Comparison of ENCODE assay signal across 16 cellular contexts in the genomic region with DNA sequence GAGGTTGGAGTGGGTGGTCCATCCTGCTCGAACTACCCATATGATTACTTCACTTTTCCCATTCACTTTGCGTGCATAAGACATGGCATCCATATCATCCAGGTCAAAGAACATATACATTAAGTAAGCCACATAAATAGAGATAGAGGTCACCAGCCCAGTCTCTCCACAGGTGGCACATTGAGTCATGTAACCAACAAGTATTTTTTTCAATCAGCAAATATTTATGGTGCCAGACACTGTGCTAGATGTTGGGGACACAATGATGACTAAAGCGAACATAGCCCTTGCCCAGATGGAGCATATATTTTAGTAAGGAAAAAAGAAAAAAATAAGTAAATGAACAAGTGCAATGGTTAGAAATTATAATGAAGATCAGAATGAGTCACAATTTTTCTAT.
DNase-seq lines count a peak whose midpoint lies in the region; ATAC-seq and TF ChIP-seq lines count a peak whose summit lies in the region.
"Had no signal": no experiment of that assay in that cellular context is flagged by ENCODE, and none has a peak within 500 bp of the region (broad histone marks: within the 10 kb centered on the region; RNA-seq: fewer than 3 reads in every experiment).

No MANE protein-coding gene starts in this region.

- no peak for TF ChIP-seq POLR2A in transverse colon (IDR thresholded peaks at IDR 0.05)

- no peak overlapping the region for H3K4me3 ChIP-seq in left ventricle myocardium inferior
- no peak overlapping the region for H3K4me3 ChIP-seq in right cardiac atrium (ENCODE audit: low read length)
- no peak overlapping the region for H3K4me3 ChIP-seq in ascending aorta
- no peak overlapping the region for H3K4me3 ChIP-seq in transverse colon

- no peak for DNase-seq in left ventricle myocardium inferior
- no peak for DNase-seq in right cardiac atrium
- DNase-seq in ascending aorta (ENCODE audit: low spot score in 2 of 2) = no peak
- DNase-seq in stimulated activated naive CD8-positive, alpha-beta T cell treated with anti-CD3 and anti-CD28 coated beads, Interleukin-15, Interleukin-2, amounts not matched to agents 100 U/mL and 50 U/mL, for 24 hours = no peak
- no peak for DNase-seq in transverse colon
- DNase-seq: C1 segment of cervical spinal cord, COR-L47, GOT3, KBM-7, NCI-H1105, NCI-H1694 treated with DMSO at 0.1 percent for 48 hours, NCI-H748 treated with DMSO at 0.1 percent for 48 hours had no signal

- in situ Hi-C loops in transverse colon (cut with MboI; ENCODE audit: low pct_ligation_motif_present in 1 of 4, low pct_unique_long_range_greater_than_20kb in 1 of 4, low sequenced_read_pairs in 3 of 4) = no loop called here

- H3K36me3 ChIP-seq in left ventricle myocardium inferior (no peaks in the 10 kb centered on the region), ascending aorta (no peaks in the 10 kb centered on the region), transverse colon (no peaks in the 10 kb centered on the region)

- WGBS in right cardiac atrium = 97% methylated on average over 3 of the region's 3 CpGs
- WGBS in transverse colon (ENCODE audit: low coverage in 1 of 2), 2 donors = 89 to 100% methylated on average over 3 of the region's 3 CpGs

- intact Hi-C loops in left ventricle myocardium inferior (cut with micrococcal nuclease) (no loop called here), right cardiac atrium (cut with DNase I) (loop anchor here in 2 of 4 donors (5.0 kb wide), 1 partner anchor 44 kb away; no protein-coding TSS in a partner anchor), ascending aorta (cut with DNase I) (loop anchor here (5.0 kb wide), 4 partner anchors 84 to 146 kb away; a partner anchor contains a TSS), transverse colon (cut with DNase I; ENCODE audit: low total_unique reads) (no loop called here)

- no peak for TF ChIP-seq EP300 in transverse colon (IDR thresholded peaks at IDR 0.05; ENCODE audit: low read depth)

- H3K9me3 ChIP-seq in left ventricle myocardium inferior (replicated peaks) (no peaks in the 10 kb centered on the region), right cardiac atrium (ENCODE audit: control insufficient read depth, low read length) (no peaks in the 10 kb centered on the region), ascending aorta (no peaks in the 10 kb centered on the region), transverse colon (no peaks in the 10 kb centered on the region)

- H3K27ac ChIP-seq in left ventricle myocardium inferior (replicated peaks) (peak overlapping the region; percentile 84), right cardiac atrium (ENCODE audit: low read length) (no peak overlapping the region), ascending aorta (peak overlapping the region; percentile 81 to 86), transverse colon (no peak overlapping the region)
- H3K27ac ChIP-seq: HL-60 had no signal

- ATAC-seq in right cardiac atrium = no peak
- ATAC-seq in stimulated activated naive CD8-positive, alpha-beta T cell treated with anti-CD3 and anti-CD28 coated beads, Interleukin-15, Interleukin-2, amounts not matched to agents 100 U/mL and 50 U/mL, for 24 hours = peak; percentile 36
- ATAC-seq in HG03097 (IDR thresholded peaks at IDR 0.05; ENCODE audit: low FRiP score, unreplicated experiment) = no peak
- no peak for ATAC-seq in GM18870 (IDR thresholded peaks at IDR 0.05; ENCODE audit: unreplicated experiment)
- ATAC-seq in GM18519 (IDR thresholded peaks at IDR 0.05; ENCODE audit: low FRiP score, unreplicated experiment) = no peak

- TF ChIP-seq CTCF in left ventricle myocardium inferior (IDR thresholded peaks at IDR 0.05; ENCODE audit: borderline replicate concordance) = no peak
- TF ChIP-seq CTCF in ascending aorta (IDR thresholded peaks at IDR 0.05) = no peak
- no peak for TF ChIP-seq CTCF in transverse colon (IDR thresholded peaks at IDR 0.05)

- H3K27me3 ChIP-seq in left ventricle myocardium inferior (ENCODE audit: low read depth) (no peaks in the 10 kb centered on the region), right cardiac atrium (ENCODE audit: control insufficient read depth, insufficient read depth) (no peaks in the 10 kb centered on the region), ascending aorta (no peaks in the 10 kb centered on the region), transverse colon (no peaks in the 10 kb centered on the region)

- peaks cover 71% of the 10 kb centered on the region for H3K4me1 ChIP-seq in left ventricle myocardium inferior
- peaks cover 19% of the 10 kb centered on the region for H3K4me1 ChIP-seq in right cardiac atrium (ENCODE audit: control insufficient read depth, insufficient read depth, low read length)
- peaks cover 18 to 52% of the 10 kb centered on the region in 2 donors for H3K4me1 ChIP-seq in ascending aorta
- H3K4me1 ChIP-seq in transverse colon = peaks cover 0 to 27% (median 2%) of the 10 kb centered on the region in 4 donors

Comparison
In these comparisons a context has a peak if more than half of its experiments do, and no peak if none do; other contexts are left out.
1. H3K27ac ChIP-seq: peak in left ventricle myocardium inferior (single experiment) and ascending aorta (2 of 2); none in right cardiac atrium (single experiment) and transverse colon (0 of 4).